In genomic region chr15:70754862-70755261, GRCh38 we compare ENCODE assay signal across 18 cellular contexts.
"Had no signal": no experiment of that assay in that cellular context is flagged by ENCODE, and none has a peak within 500 bp of the region (broad histone marks: within the 10 kb centered on the region; RNA-seq: fewer than 3 reads in every experiment).

No MANE protein-coding gene starts in this region.

- H3K27ac ChIP-seq: epithelial cell of prostate, left lung, skin epidermis had no signal

- H3K27me3 ChIP-seq: right atrium auricular region, upper lobe of left lung had no signal

- H3K4me3 ChIP-seq: left lung, right atrium auricular region, skin epidermis, upper lobe of left lung had no signal

- DNase-seq: activated CD4-positive, alpha-beta T cell treated with anti-CD3 and anti-CD28 coated beads, Interleukin-2, amount 50 U/mL, for 4 hours; activated CD4-positive, CD25-positive, alpha-beta regulatory T cell treated with anti-CD3 and anti-CD28 coated beads, Interleukin-2, amount 50 U/mL, for 72 hours; activated naive CD4-positive, alpha-beta T cell treated with Interleukin-2 at 50 U/mL for 16 hours; activated T-cell treated with anti-CD3 and anti-CD28 coated beads for 4 hours; anterior cingulate cortex; cerebellar nuclear complex; hippocampal formation; left lung; naive thymus-derived CD8-positive, alpha-beta T cell; posterior cingulate gyrus; stimulated activated CD4-positive, alpha-beta T cell treated with anti-CD3 and anti-CD28 coated beads, Interleukin-15, amount 100 ng/mL, for 24 hours; stimulated activated CD4-positive, alpha-beta T cell treated with anti-CD3 and anti-CD28 coated beads, Interleukin-4, amount 100 ng/mL, for 24 hours; stimulated activated naive CD4-positive, alpha-beta T cell; upper lobe of left lung had no signal

- H3K9me3 ChIP-seq: left lung, right atrium auricular region, upper lobe of left lung had no signal

- H3K36me3 ChIP-seq: left lung, right atrium auricular region, upper lobe of left lung had no signal

- ATAC-seq: activated T-helper 17 cell treated with anti-CD3 and anti-CD28 coated beads, Interleukin-2, amount 50 U/mL, for 72 hours; left lung; naive thymus-derived CD8-positive, alpha-beta T cell had no signal
